ENCODE assay signal across 8 cellular contexts in the genomic region with DNA sequence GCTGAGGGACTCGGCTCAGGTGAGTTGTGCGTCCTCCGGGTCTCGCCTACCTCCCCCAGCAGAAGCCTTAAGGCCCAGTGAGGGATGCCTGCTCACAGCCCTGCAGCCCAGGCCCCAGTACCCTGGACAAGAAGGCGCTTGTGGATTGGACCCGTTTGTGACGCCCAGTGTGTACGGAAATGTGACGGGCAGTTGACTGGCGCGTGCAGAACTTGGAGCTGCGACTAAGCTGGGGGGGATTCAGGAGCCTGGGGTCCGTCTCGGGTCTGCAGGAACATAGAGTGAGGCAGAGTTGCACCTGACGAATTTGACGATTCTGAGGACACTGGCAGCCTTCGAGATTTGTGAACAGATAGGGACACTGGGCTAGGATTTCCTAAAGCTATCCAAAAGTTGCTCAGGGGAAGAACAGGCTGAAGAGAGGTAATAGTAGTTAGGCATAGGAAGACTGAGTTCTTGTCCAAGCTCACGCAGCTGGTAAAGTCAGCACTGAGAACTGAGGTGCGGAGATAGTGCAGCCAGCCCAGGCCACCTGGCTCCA. TPM values are rescaled to one million over a fixed set of nuclear protein-coding genes. Genes with fewer than 3 reads are reported as not detected.
DNase-seq lines count a peak whose midpoint lies in the region; ATAC-seq and TF ChIP-seq lines count a peak whose summit lies in the region.

No MANE protein-coding gene starts in this region.

- TF ChIP-seq CTCF in left lung (IDR thresholded peaks at IDR 0.05) (no peak), upper lobe of left lung (IDR thresholded peaks at IDR 0.05) (no peak)

- no peak for DNase-seq in activated naive CD4-positive, alpha-beta T cell treated with anti-CD3 and anti-CD28 coated beads, Interleukin-2, amount 10 ng/mL, durations not matched to agents 7 days and 5 days
- no peak for DNase-seq in activated naive CD4-positive, alpha-beta T cell treated with Interleukin-2 at 50 U/mL for 16 hours
- DNase-seq in left lung = no peak
- DNase-seq in upper lobe of left lung = no peak

- no peaks in the 10 kb centered on the region for H3K27me3 ChIP-seq in left lung
- no peaks in the 10 kb centered on the region for H3K27me3 ChIP-seq in upper lobe of left lung

- H3K4me1 Mint-ChIP-seq in activated naive CD4-positive, alpha-beta T cell treated with anti-CD3 and anti-CD28 coated beads, Interleukin-2, amount 10 ng/mL, durations not matched to agents 7 days and 5 days = peaks cover 34% of the 10 kb centered on the region
- H3K4me1 Mint-ChIP-seq in activated T-helper 17 cell treated with anti-CD3 and anti-CD28 coated beads, Interleukin-2, amount 50 U/mL, for 72 hours = peaks cover 30% of the 10 kb centered on the region

- H3K9me3 ChIP-seq in left lung (peaks cover under 1 to 63% of the 10 kb centered on the region in 2 donors), upper lobe of left lung (peaks cover 29 to 58% (median 45%) of the 10 kb centered on the region in 4 donors)

- intact Hi-C loops in left lung (cut with DNase I) = no loop called here

- 4% methylated on average over 16 to 19 of the region's 19 CpGs for WGBS in upper lobe of left lung, 2 donors

- H3K27ac ChIP-seq in left lung = peak overlapping the region in 1 of 2 donors; percentile 54
- H3K27ac ChIP-seq in upper lobe of left lung = peak overlapping the region in 3 of 4 donors; percentile 53 to 72 (median 59)

- H3K36me3 ChIP-seq in left lung (peaks cover 0 to 39% of the 10 kb centered on the region in 2 donors), upper lobe of left lung (peaks cover 5 to 36% (median 27%) of the 10 kb centered on the region in 4 donors)

- peaks cover 65% of the 10 kb centered on the region for H3K9me3 Mint-ChIP-seq in activated naive CD4-positive, alpha-beta T cell treated with anti-CD3 and anti-CD28 coated beads, Interleukin-2, amount 10 ng/mL, durations not matched to agents 7 days and 5 days
- H3K9me3 Mint-ChIP-seq in activated T-helper 17 cell treated with anti-CD3 and anti-CD28 coated beads, Interleukin-2, amount 50 U/mL, for 72 hours = peaks cover 45% of the 10 kb centered on the region

- peak overlapping the region; percentile 96 for H3K27ac Mint-ChIP-seq in activated naive CD4-positive, alpha-beta T cell treated with anti-CD3 and anti-CD28 coated beads, Interleukin-2, amount 10 ng/mL, durations not matched to agents 7 days and 5 days
- peak overlapping the region; percentile 89 for H3K27ac Mint-ChIP-seq in activated T-helper 17 cell treated with anti-CD3 and anti-CD28 coated beads, Interleukin-2, amount 50 U/mL, for 72 hours

- no peak for TF ChIP-seq EP300 in upper lobe of left lung (IDR thresholded peaks at IDR 0.05)

- peak overlapping the region; percentile 95 for H3K4me3 Mint-ChIP-seq in activated naive CD4-positive, alpha-beta T cell treated with anti-CD3 and anti-CD28 coated beads, Interleukin-2, amount 10 ng/mL, durations not matched to agents 7 days and 5 days
- H3K4me3 Mint-ChIP-seq in activated T-helper 17 cell treated with anti-CD3 and anti-CD28 coated beads, Interleukin-2, amount 50 U/mL, for 72 hours = peak overlapping the region; percentile 93

- ATAC-seq in activated T-helper 17 cell treated with anti-CD3 and anti-CD28 coated beads, Interleukin-2, amount 50 U/mL, for 72 hours (replicated peaks) = no peak
- ATAC-seq in left lung (no peak), upper lobe of left lung (ENCODE audit: low FRiP score in 2 of 2) (no peak), GM21390 (IDR thresholded peaks at IDR 0.05; ENCODE audit: unreplicated experiment) (no peak), GM19324 (IDR thresholded peaks at IDR 0.05; ENCODE audit: low FRiP score, unreplicated experiment) (no peak), HG02623 (IDR thresholded peaks at IDR 0.05; ENCODE audit: unreplicated experiment) (no peak)

- H3K36me3 Mint-ChIP-seq in activated naive CD4-positive, alpha-beta T cell treated with anti-CD3 and anti-CD28 coated beads, Interleukin-2, amount 10 ng/mL, durations not matched to agents 7 days and 5 days = peaks cover 61% of the 10 kb centered on the region
- peaks cover 58% of the 10 kb centered on the region for H3K36me3 Mint-ChIP-seq in activated T-helper 17 cell treated with anti-CD3 and anti-CD28 coated beads, Interleukin-2, amount 50 U/mL, for 72 hours (ENCODE audit: low read depth)

- H3K4me1 ChIP-seq in left lung (peaks cover 10 to 18% of the 10 kb centered on the region in 2 donors), upper lobe of left lung (peaks cover 7 to 17% (median 12%) of the 10 kb centered on the region in 4 donors)

- no peak for TF ChIP-seq POLR2A in upper lobe of left lung (IDR thresholded peaks at IDR 0.05)

- H3K27me3 Mint-ChIP-seq in activated naive CD4-positive, alpha-beta T cell treated with anti-CD3 and anti-CD28 coated beads, Interleukin-2, amount 10 ng/mL, durations not matched to agents 7 days and 5 days = no peaks in the 10 kb centered on the region
- H3K27me3 Mint-ChIP-seq in activated T-helper 17 cell treated with anti-CD3 and anti-CD28 coated beads, Interleukin-2, amount 50 U/mL, for 72 hours = peaks cover under 1% of the 10 kb centered on the region

- peak overlapping the region; percentile 90 to 94 for H3K4me3 ChIP-seq in left lung
- H3K4me3 ChIP-seq in upper lobe of left lung = peak overlapping the region; percentile 67 to 93 (median 81)

- CTCF ChIA-PET in activated naive CD4-positive, alpha-beta T cell treated with anti-CD3 and anti-CD28 coated beads, Interleukin-2, amount 10 ng/mL, durations not matched to agents 7 days and 5 days (lab: Charles Lee) = interaction anchor here (0.8 to 1.3 kb wide), 6 partner anchors 12 to 234 kb away, joined by 3 to 6 read pairs (median 3); a partner anchor contains a TSS

RNA-seq across cellular contexts. Expression of a gene that starts 0.5 kb away (rescaled TPM):
- total RNA-seq in activated T-helper 17 cell treated with anti-CD3 and anti-CD28 coated beads, Interleukin-2, amount 50 U/mL, for 72 hours = 10 to 100 TPM in 1 of 2 donors, 1 to 10 TPM in 1; 7.1 to 10.8 TPM
- total RNA-seq in left lung = 1 to 10 TPM; 6.0 to 7.1 TPM
- total RNA-seq in upper lobe of left lung = 10 to 100 TPM in 2 of 6 donors, 1 to 10 TPM in 4; 4.3 to 15.4 (median 7.0) TPM

RNA-seq across cellular contexts. Expression of a gene that starts 13.6 kb away (rescaled TPM):
- not detected for total RNA-seq in activated T-helper 17 cell treated with anti-CD3 and anti-CD28 coated beads, Interleukin-2, amount 50 U/mL, for 72 hours
- total RNA-seq in left lung (under 1 TPM in 1 of 2 donors, not detected in 1; 0.21 TPM), upper lobe of left lung (under 1 TPM in 2 of 6 donors, not detected in 4; 0.17 to 0.49 TPM)

RNA-seq across cellular contexts. Expression of a gene that starts 26.7 kb away (rescaled TPM):
- 1 to 10 TPM in 1 of 2 donors, under 1 TPM in 1; 0.35 to 5.6 TPM for total RNA-seq in activated T-helper 17 cell treated with anti-CD3 and anti-CD28 coated beads, Interleukin-2, amount 50 U/mL, for 72 hours
- 1 to 10 TPM; 7.0 to 8.3 TPM for total RNA-seq in left lung
- total RNA-seq in upper lobe of left lung = 1 to 10 TPM; 1.4 to 7.3 (median 2.4) TPM

RNA-seq across cellular contexts. Expression of a gene that starts 45.1 kb away (rescaled TPM):
- total RNA-seq in activated T-helper 17 cell treated with anti-CD3 and anti-CD28 coated beads, Interleukin-2, amount 50 U/mL, for 72 hours = 10 to 100 TPM in 1 of 2 donors, 1 to 10 TPM in 1; 5.9 to 11.5 TPM
- total RNA-seq in left lung = 1 to 10 TPM; 7.3 to 9.6 TPM
- 10 to 100 TPM in 1 of 6 donors, 1 to 10 TPM in 5; 1.8 to 15.7 (median 7.2) TPM for total RNA-seq in upper lobe of left lung

RNA-seq across cellular contexts. Expression of a gene that starts 49.3 kb away (rescaled TPM):
- total RNA-seq in activated T-helper 17 cell treated with anti-CD3 and anti-CD28 coated beads, Interleukin-2, amount 50 U/mL, for 72 hours = 10 to 100 TPM in 1 of 2 donors, 1 to 10 TPM in 1; 8.4 to 14.0 TPM
- total RNA-seq in left lung = 10 to 100 TPM; 12.5 to 15.8 TPM
- 10 to 100 TPM in 3 of 6 donors, 1 to 10 TPM in 3; 7.1 to 16.4 (median 11.0) TPM for total RNA-seq in upper lobe of left lung
